In genomic region chr1:3251810-3252429, GRCh38 we compare ENCODE assay signal across 13 cellular contexts.
"Had no signal": no experiment of that assay in that cellular context is flagged by ENCODE, and none has a peak within 500 bp of the region (broad histone marks: within the 10 kb centered on the region; RNA-seq: fewer than 3 reads in every experiment).

No MANE protein-coding gene starts in this region.

- H3K4me3 ChIP-seq: gastroesophageal sphincter, tibial nerve, vagina had no signal

- H3K79me2 ChIP-seq: parathyroid adenoma had no signal

- H3K36me3 ChIP-seq: gastroesophageal sphincter, tibial nerve, vagina had no signal

- H2AFZ ChIP-seq: parathyroid adenoma had no signal

- H3K27me3 ChIP-seq: vagina had no signal

- H3K4me1 ChIP-seq: parathyroid adenoma, vagina had no signal

- H3K36me3 Mint-ChIP-seq: activated naive CD4-positive, alpha-beta T cell treated with anti-CD3 and anti-CD28 coated beads, Interleukin-2, amount 10 ng/mL, durations not matched to agents 7 days and 5 days; stimulated activated naive B cell treated with anti-CD40 and anti-IgM and Interleukin-4, amounts not matched to agents 10 μg/mL and 1 μg/mL and 100 μg/mL, for 72 hours had no signal

- H3K4me3 Mint-ChIP-seq: activated naive CD4-positive, alpha-beta T cell treated with anti-CD3 and anti-CD28 coated beads, Interleukin-2, amount 10 ng/mL, durations not matched to agents 7 days and 5 days; stimulated activated naive B cell treated with anti-CD40 and anti-IgM and Interleukin-4, amounts not matched to agents 10 μg/mL and 1 μg/mL and 100 μg/mL, for 72 hours; T-helper 2 cell treated with Interferon-gamma antibody and Interleukin-4, amounts not matched to agents 5 μg/mL and 100 μg/mL, for 36 hours had no signal

- H3K27ac ChIP-seq: gastroesophageal sphincter, parathyroid adenoma, tibial nerve, vagina had no signal

- ATAC-seq: gastroesophageal sphincter; stimulated activated naive B cell treated with anti-CD40 and anti-IgM and Interleukin-4, amounts not matched to agents 10 μg/mL and 1 μg/mL and 100 μg/mL, for 72 hours had no signal

- H3K27ac Mint-ChIP-seq: activated naive CD4-positive, alpha-beta T cell treated with anti-CD3 and anti-CD28 coated beads, Interleukin-2, amount 10 ng/mL, durations not matched to agents 7 days and 5 days; stimulated activated naive B cell treated with anti-CD40 and anti-IgM and Interleukin-4, amounts not matched to agents 10 μg/mL and 1 μg/mL and 100 μg/mL, for 72 hours; T-helper 2 cell treated with Interferon-gamma antibody and Interleukin-4, amounts not matched to agents 5 μg/mL and 100 μg/mL, for 36 hours had no signal

- H3K9ac ChIP-seq: parathyroid adenoma had no signal

- DNase-seq: activated CD4-positive, alpha-beta T cell treated with anti-CD3 and anti-CD28 coated beads, Interleukin-2, amount 50 U/mL, for 48 hours; activated CD4-positive, CD25-positive, alpha-beta regulatory T cell treated with anti-CD3 and anti-CD28 coated beads, Interleukin-2, amount 50 U/mL, for 72 hours; activated naive CD4-positive, alpha-beta T cell treated with anti-CD3 and anti-CD28 coated beads, Interleukin-2, amount 10 ng/mL, durations not matched to agents 7 days and 5 days; activated T-cell treated with anti-CD3 and anti-CD28 coated beads, Interleukin-2, amount 50 U/mL, for 1 hour; caudate nucleus; midbrain; stimulated activated CD4-positive, alpha-beta T cell treated with anti-CD3 and anti-CD28 coated beads, Interleukin-2, amount 100 ng/mL, for 48 hours; stimulated activated naive B cell treated with anti-CD40 and anti-IgM and Interleukin-4, amounts not matched to agents 10 μg/mL and 1 μg/mL and 100 μg/mL, for 72 hours had no signal

- H3K9me3 ChIP-seq: gastroesophageal sphincter, vagina had no signal

- H3K9me3 Mint-ChIP-seq: activated naive CD4-positive, alpha-beta T cell treated with anti-CD3 and anti-CD28 coated beads, Interleukin-2, amount 10 ng/mL, durations not matched to agents 7 days and 5 days; stimulated activated naive B cell treated with anti-CD40 and anti-IgM and Interleukin-4, amounts not matched to agents 10 μg/mL and 1 μg/mL and 100 μg/mL, for 72 hours; T-helper 2 cell treated with Interferon-gamma antibody and Interleukin-4, amounts not matched to agents 5 μg/mL and 100 μg/mL, for 36 hours had no signal

- H3K4me1 Mint-ChIP-seq: activated naive CD4-positive, alpha-beta T cell treated with anti-CD3 and anti-CD28 coated beads, Interleukin-2, amount 10 ng/mL, durations not matched to agents 7 days and 5 days had no signal
